ENCODE assay signal across 20 cellular contexts in genomic region chr5:2860101-2860500, GRCh38.
DNase-seq lines count a peak whose midpoint lies in the region; ATAC-seq and TF ChIP-seq lines count a peak whose summit lies in the region.
"Had no signal": no experiment of that assay in that cellular context is flagged by ENCODE, and none has a peak within 500 bp of the region (broad histone marks: within the 10 kb centered on the region; RNA-seq: fewer than 3 reads in every experiment).

No MANE protein-coding gene starts in this region.

- H3K36me3 ChIP-seq in esophagus muscularis mucosa (no peaks in the 10 kb centered on the region), sigmoid colon (no peaks in the 10 kb centered on the region)
- H3K36me3 ChIP-seq: BE2C, BLaER1 had no signal

- DNase-seq in NCI-H748 (lab: John Stamatoyannopoulos, UW; ENCODE audit: unreplicated experiment) (peak; percentile 89), esophagus muscularis mucosa (ENCODE audit: extremely low spot score) (peak; percentile 90), sigmoid colon (peak; percentile 33), GM19238 (ENCODE audit: insufficient read length, low spot score) (no peak)
- DNase-seq: 8988T; ACHN; BE2C; C1 segment of cervical spinal cord; Caco-2; Calu3; CD4-positive, alpha-beta memory T cell; CD4-positive, CD25-positive, alpha-beta regulatory T cell; CD8-positive, alpha-beta memory T cell; DMS79 treated with DMSO at 0.1 percent for 48 hours; EL; GDM1 had no signal

- H3K4me1 ChIP-seq in esophagus muscularis mucosa (no peaks in the 10 kb centered on the region), sigmoid colon (no peaks in the 10 kb centered on the region)
- H3K4me1 ChIP-seq: BE2C, Caco-2 had no signal

- H3K4me3 ChIP-seq in esophagus muscularis mucosa: no peak overlapping the region
- no peak overlapping the region for H3K4me3 ChIP-seq in sigmoid colon
- H3K4me3 ChIP-seq: BLaER1, GM12878 had no signal

- H3K27me3 ChIP-seq in esophagus muscularis mucosa (peaks cover 0 to 20% (median 0%) of the 10 kb centered on the region in 4 donors), sigmoid colon (no peaks in the 10 kb centered on the region)
- H3K27me3 ChIP-seq: BE2C, BLaER1 had no signal

- intact Hi-C loops in esophagus muscularis mucosa (cut with DNase I) (no loop called here), sigmoid colon (cut with DNase I) (no loop called here)

- ATAC-seq in HG03196 (IDR thresholded peaks at IDR 0.05; ENCODE audit: unreplicated experiment) (no peak), HG03139 (IDR thresholded peaks at IDR 0.05; ENCODE audit: unreplicated experiment) (no peak)
- ATAC-seq: GM12878 had no signal

- TF ChIP-seq EP300 in esophagus muscularis mucosa (IDR thresholded peaks at IDR 0.05): no peak
- TF ChIP-seq EP300 in sigmoid colon (IDR thresholded peaks at IDR 0.05): no peak

- H3K9me3 ChIP-seq in esophagus muscularis mucosa (no peaks in the 10 kb centered on the region), sigmoid colon (peaks cover 0 to 8% (median under 1%) of the 10 kb centered on the region in 4 donors)
- H3K9me3 ChIP-seq: BE2C, BLaER1, Caco-2 had no signal

- WGBS in esophagus muscularis mucosa: 62% methylated on average over 10 of the region's 10 CpGs
- 59 to 64% methylated on average over 10 of the region's 10 CpGs for WGBS in sigmoid colon, 2 donors

- H3K27ac ChIP-seq in esophagus muscularis mucosa (replicated peaks in 1 of 4) (no peak overlapping the region), sigmoid colon (no peak overlapping the region)
- H3K27ac ChIP-seq: BLaER1 had no signal

- TF ChIP-seq POLR2A in esophagus muscularis mucosa (IDR thresholded peaks at IDR 0.05; ENCODE audit: low read depth): no peak
- no peak for TF ChIP-seq POLR2A in sigmoid colon (IDR thresholded peaks at IDR 0.05)

- no peak for TF ChIP-seq CTCF in esophagus muscularis mucosa (IDR thresholded peaks at IDR 0.05)
- no peak for TF ChIP-seq CTCF in sigmoid colon (IDR thresholded peaks at IDR 0.05)
